ENCODE assay signal across 9 cellular contexts in genomic region chr21:37916795-37917142, GRCh38. TPM values are rescaled to one million over a fixed set of nuclear protein-coding genes. Genes with fewer than 3 reads are reported as not detected.
A peak's percentile ranks its signal among the peaks of the same experiment; 100 is the strongest.
DNase-seq lines count a peak whose midpoint lies in the region; ATAC-seq lines count a peak whose summit lies in the region.
"Had no signal": no experiment of that assay in that cellular context is flagged by ENCODE, and none has a peak within 500 bp of the region (broad histone marks: within the 10 kb centered on the region; RNA-seq: fewer than 3 reads in every experiment).

No MANE protein-coding gene starts in this region.

- peaks cover 7% of the 10 kb centered on the region for H3K4me1 ChIP-seq in ES-I3 (ENCODE audit: insufficient read depth, low read length)
- peaks cover 6% of the 10 kb centered on the region for H3K4me1 ChIP-seq in ectodermal cell (ENCODE audit: control insufficient read depth, insufficient read depth, low read length)
- H3K4me1 ChIP-seq in neuron (ENCODE audit: insufficient read depth, low read length): peaks cover 31% of the 10 kb centered on the region

- DNase-seq in NCI-H524 (lab: John Stamatoyannopoulos, UW): peak; percentile 60 to 78
- DNase-seq in AML-193 (lab: John Stamatoyannopoulos, UW): no peak
- no peak for DNase-seq in stimulated activated CD4-positive, alpha-beta T cell treated with anti-CD3 and anti-CD28 coated beads, Interleukin-2, amount 100 ng/mL, for 48 hours
- DNase-seq: activated naive CD4-positive, alpha-beta T cell treated with Interleukin-2 at 50 U/mL for 16 hours had no signal

- H3K4me3 ChIP-seq in ectodermal cell (ENCODE audit: insufficient read depth, low read depth, low read length) (peak overlapping the region; percentile 60), neuron (ENCODE audit: low read length) (peak overlapping the region; percentile 44)

- ATAC-seq in GM19452 (IDR thresholded peaks at IDR 0.05; ENCODE audit: unreplicated experiment): no peak

- H3K36me3 ChIP-seq in ES-I3 (ENCODE audit: insufficient read depth, low read length): no peaks in the 10 kb centered on the region
- no peaks in the 10 kb centered on the region for H3K36me3 ChIP-seq in ectodermal cell (ENCODE audit: control insufficient read depth, insufficient read depth, low read length)
- H3K36me3 ChIP-seq in neuron (ENCODE audit: insufficient read depth, low read length): no peaks in the 10 kb centered on the region

- H3K9me3 ChIP-seq in ES-I3 (ENCODE audit: control insufficient read depth, insufficient read depth, low read length): no peaks in the 10 kb centered on the region
- H3K9me3 ChIP-seq in ectodermal cell (ENCODE audit: control insufficient read depth, low read length): no peaks in the 10 kb centered on the region
- no peaks in the 10 kb centered on the region for H3K9me3 ChIP-seq in neuron (ENCODE audit: low read length)

- peak overlapping the region; percentile 94; the same call in 1 of the 2 replicates for H3K9ac ChIP-seq in ES-I3 (ENCODE audit: low read depth, low read length)

- peak overlapping the region; percentile 79 for H2AFZ ChIP-seq in neuron (ENCODE audit: low read depth, low read length)

- no peak overlapping the region for H3K27ac ChIP-seq in ectodermal cell (ENCODE audit: insufficient read depth, low read depth, low read length, poor library complexity, severe bottlenecking)

- WGBS in ectodermal cell, 2 experiments: 4% methylated on average over 15 of the region's 15 CpGs

- H3K27me3 ChIP-seq in ectodermal cell (ENCODE audit: control insufficient read depth, insufficient read depth, low read length, poor library complexity, severe bottlenecking): peaks cover 33% of the 10 kb centered on the region
- H3K27me3 ChIP-seq in neuron (ENCODE audit: insufficient read depth, low read length): peaks cover 15% of the 10 kb centered on the region

RNA-seq across cellular contexts. Expression of gene KCNJ6, which starts 0.5 kb away (rescaled TPM):
- polyA plus RNA-seq in ectodermal cell (2013, experiment 1 of 4): 0.02 TPM
- polyA plus RNA-seq in ectodermal cell (2013, experiment 2 of 4): 0.07 TPM
- 0.16 TPM for polyA plus RNA-seq in ectodermal cell (2013, experiment 3 of 4)
- 0.24 TPM for polyA plus RNA-seq in ectodermal cell (2013, experiment 4 of 4)
- polyA plus RNA-seq: IgD-negative memory B cell had no signal

Comparison
In these comparisons a context has a peak if more than half of its experiments do, and no peak if none do; other contexts are left out.
1. DNase-seq: peak in NCI-H524 (2 of 2); none in AML-193 (0 of 2) and stimulated activated CD4-positive, alpha-beta T cell treated with anti-CD3 and anti-CD28 coated beads, Interleukin-2, amount 100 ng/mL, for 48 hours (0 of 2).